Comparison of ENCODE assay signal across 29 cellular contexts in genomic region chr15:60272623-60273022, GRCh38.
DNase-seq lines count a peak whose midpoint lies in the region; ATAC-seq, FAIRE-seq and TF ChIP-seq lines count a peak whose summit lies in the region.
"Had no signal": no experiment of that assay in that cellular context is flagged by ENCODE, and none has a peak within 500 bp of the region (broad histone marks: within the 10 kb centered on the region; RNA-seq: fewer than 3 reads in every experiment).

No MANE protein-coding gene starts in this region.

- H3K36me3 ChIP-seq in bronchial epithelial cell (ENCODE audit: control insufficient read depth, insufficient read depth, low read length) (no peaks in the 10 kb centered on the region), mesendoderm (ENCODE audit: control insufficient read depth, insufficient read depth, low read length) (no peaks in the 10 kb centered on the region)
- no peaks in the 10 kb centered on the region for H3K36me3 ChIP-seq in CD8-positive, alpha-beta memory T cell (ENCODE audit: insufficient read depth, low read length)
- H3K36me3 ChIP-seq: brain microvascular endothelial cell, colonic mucosa, heart left ventricle, prostate gland, sigmoid colon had no signal

- no peaks in the 10 kb centered on the region for H3K79me2 ChIP-seq in mesendoderm (ENCODE audit: control insufficient read depth, insufficient read depth, low read length)

- H3K4me3 Mint-ChIP-seq in CD8-positive, alpha-beta memory T cell, result no peak overlapping the region
- H3K4me3 Mint-ChIP-seq: activated CD4-positive, alpha-beta T cell treated with anti-CD3 and anti-CD28 coated beads, Interleukin-2, amount 10 ng/mL, durations not matched to agents 24 days and 14 days; activated T-cell treated with anti-CD3 and anti-CD28 coated beads, Interleukin-2, amount 50 U/mL, for 24 hours; CD14-positive monocyte; memory B cell; stimulated activated memory B cell treated with anti-CD40 and anti-IgM and Interleukin-4, amounts not matched to agents 10 μg/mL and 1 μg/mL and 100 μg/mL, for 72 hours had no signal

- no peak overlapping the region for H2BK5ac ChIP-seq in mesendoderm (ENCODE audit: low read length)

- no peak overlapping the region for H3K56ac ChIP-seq in mesendoderm (ENCODE audit: low read length)

- H4K8ac ChIP-seq in mesendoderm (ENCODE audit: low read depth, low read length), result no peak overlapping the region

- WGBS in mesendoderm (ENCODE audit: extremely low coverage, insufficient coverage, low lambda C conversion rate), result no CpG with 5 or more reads among the region's 2 CpGs

- H3K4me2 ChIP-seq in mesendoderm (ENCODE audit: low read length), result no peak overlapping the region

- peak; percentile 9 for DNase-seq in ELR (ENCODE audit: low read depth)
- DNase-seq in Jurkat, Clone E6-1 (ENCODE audit: low read depth, low spot score), result peak; percentile 14
- DNase-seq in bronchial epithelial cell (ENCODE audit: low read depth), result no peak
- peak; percentile 30 for DNase-seq in mesendoderm
- no peak for DNase-seq in Right ventricle myocardium inferior (ENCODE audit: missing footprints)
- no peak for DNase-seq in NCI-H1105 treated with DMSO at 0.1 percent for 48 hours (lab: John Stamatoyannopoulos, UW)
- no peak for DNase-seq in CD8-positive, alpha-beta memory T cell
- DNase-seq in cerebellar nuclear complex (lab: John Stamatoyannopoulos, UW), result no peak
- DNase-seq: activated CD4-positive, alpha-beta T cell treated with anti-CD3 and anti-CD28 coated beads, Interleukin-2, amount 10 ng/mL, durations not matched to agents 24 days and 14 days; activated naive CD4-positive, alpha-beta T cell; activated T-cell treated with anti-CD3 and anti-CD28 coated beads, Interleukin-2, amount 50 U/mL, for 24 hours; brain microvascular endothelial cell; colonic mucosa; effector memory CD4-positive, alpha-beta T cell; foreskin fibroblast; GOT3; heart left ventricle; NCI-H1436; NCI-H82; Right ventricle myocardium superior; sigmoid colon; stimulated activated CD4-positive, alpha-beta T cell treated with anti-CD3 and anti-CD28 coated beads, Interleukin-4, amount 100 ng/mL, for 24 hours had no signal

- H3K23ac ChIP-seq in mesendoderm (ENCODE audit: low read length), result no peak overlapping the region

- H3K27ac ChIP-seq in mesendoderm (ENCODE audit: low read depth, low read length), result no peak overlapping the region
- H3K27ac ChIP-seq in CD8-positive, alpha-beta memory T cell (ENCODE audit: low read depth, low read length), result no peak overlapping the region
- H3K27ac ChIP-seq: brain microvascular endothelial cell, colonic mucosa, heart left ventricle, prostate gland, sigmoid colon had no signal

- ATAC-seq in Right ventricle myocardium inferior, result no peak
- ATAC-seq: esophagus mucosa; heart left ventricle; K562; stimulated activated memory B cell treated with anti-CD40 and anti-IgM and Interleukin-4, amounts not matched to agents 10 μg/mL and 1 μg/mL and 100 μg/mL, for 72 hours had no signal

- no peaks in the 10 kb centered on the region for H3K4me1 ChIP-seq in mesendoderm (ENCODE audit: control insufficient read depth, low read depth, low read length)
- no peaks in the 10 kb centered on the region for H3K4me1 ChIP-seq in CD8-positive, alpha-beta memory T cell (ENCODE audit: insufficient read depth, low read length)
- H3K4me1 ChIP-seq: colonic mucosa, heart left ventricle, prostate gland, sigmoid colon had no signal

- H3K36me3 Mint-ChIP-seq in CD8-positive, alpha-beta memory T cell, result peaks cover 0 to 10% (median 4%) of the 10 kb centered on the region in 3 donors
- H3K36me3 Mint-ChIP-seq: CD14-positive monocyte; stimulated activated memory B cell treated with anti-CD40 and anti-IgM and Interleukin-4, amounts not matched to agents 10 μg/mL and 1 μg/mL and 100 μg/mL, for 72 hours had no signal

- no peak overlapping the region for H3K27ac Mint-ChIP-seq in CD8-positive, alpha-beta memory T cell
- H3K27ac Mint-ChIP-seq: activated CD4-positive, alpha-beta T cell treated with anti-CD3 and anti-CD28 coated beads, Interleukin-2, amount 10 ng/mL, durations not matched to agents 24 days and 14 days; activated T-cell treated with anti-CD3 and anti-CD28 coated beads, Interleukin-2, amount 50 U/mL, for 24 hours; CD14-positive monocyte; memory B cell; stimulated activated memory B cell treated with anti-CD40 and anti-IgM and Interleukin-4, amounts not matched to agents 10 μg/mL and 1 μg/mL and 100 μg/mL, for 72 hours had no signal

- H3K27me3 ChIP-seq in bronchial epithelial cell (ENCODE audit: control insufficient read depth, insufficient read depth, low read length) (no peaks in the 10 kb centered on the region), mesendoderm (ENCODE audit: insufficient read depth, low read length, poor library complexity) (no peaks in the 10 kb centered on the region)
- H3K27me3 ChIP-seq in CD8-positive, alpha-beta memory T cell (ENCODE audit: insufficient read depth, low read length, poor library complexity, severe bottlenecking), result no peaks in the 10 kb centered on the region
- H3K27me3 ChIP-seq: colonic mucosa, sigmoid colon had no signal

- CTCF ChIA-PET in CD8-positive, alpha-beta memory T cell (lab: Charles Lee), result no interaction called here

- H3K4me3 ChIP-seq in Jurkat, Clone E6-1 (ENCODE audit: low read length), result no peak overlapping the region
- H3K4me3 ChIP-seq in bronchial epithelial cell (ENCODE audit: low read depth, low read length) (no peak overlapping the region), mesendoderm (ENCODE audit: low read length) (no peak overlapping the region)
- H3K4me3 ChIP-seq in CD8-positive, alpha-beta memory T cell (ENCODE audit: low read length), result no peak overlapping the region
- H3K4me3 ChIP-seq: colonic mucosa, heart left ventricle, K562, prostate gland, sigmoid colon had no signal

- H4K5ac ChIP-seq in mesendoderm (ENCODE audit: low read length), result no peak overlapping the region

- H3K27me3 Mint-ChIP-seq in CD8-positive, alpha-beta memory T cell, result peaks cover 9 to 59% of the 10 kb centered on the region in 2 donors

- peak; percentile 64 for FAIRE-seq in bronchial epithelial cell (lab: Jason Lieb, UNC)
- FAIRE-seq: GM12892, K562 had no signal

- H3K79me1 ChIP-seq in mesendoderm (ENCODE audit: low read length), result no peaks in the 10 kb centered on the region

- TF ChIP-seq CTCF in bronchial epithelial cell (IDR thresholded peaks at IDR 0.05; ENCODE audit: insufficient read depth, low read length, severe bottlenecking), result no peak

- no peak overlapping the region for H3K4ac ChIP-seq in mesendoderm (ENCODE audit: low read depth, low read length)

- H2BK15ac ChIP-seq in mesendoderm (replicated peaks; ENCODE audit: low read depth), result no peak overlapping the region

- no peak overlapping the region for H2BK120ac ChIP-seq in mesendoderm (ENCODE audit: low read depth, low read length)

- no peak overlapping the region for H3K18ac ChIP-seq in mesendoderm (ENCODE audit: low read length)

- H3K4me1 Mint-ChIP-seq in CD8-positive, alpha-beta memory T cell, result no peaks in the 10 kb centered on the region
- H3K4me1 Mint-ChIP-seq: activated CD4-positive, alpha-beta T cell treated with anti-CD3 and anti-CD28 coated beads, Interleukin-2, amount 10 ng/mL, durations not matched to agents 24 days and 14 days; CD14-positive monocyte; memory B cell; stimulated activated memory B cell treated with anti-CD40 and anti-IgM and Interleukin-4, amounts not matched to agents 10 μg/mL and 1 μg/mL and 100 μg/mL, for 72 hours had no signal

- POLR2A ChIA-PET in CD8-positive, alpha-beta memory T cell (lab: Charles Lee), result no interaction called here

- intact Hi-C loops in Right ventricle myocardium inferior (cut with DNase I), result no loop called here

- peaks cover 6 to 18% (median 15%) of the 10 kb centered on the region in 5 donors for H3K9me3 Mint-ChIP-seq in CD8-positive, alpha-beta memory T cell

- H3K9ac ChIP-seq in mesendoderm (ENCODE audit: low read length), result no peak overlapping the region

- H2AK5ac ChIP-seq in mesendoderm (ENCODE audit: low read length), result no peak overlapping the region

- H3K9me3 ChIP-seq in CD8-positive, alpha-beta memory T cell (ENCODE audit: low read length), result no peaks in the 10 kb centered on the region
- H3K9me3 ChIP-seq: colonic mucosa, prostate gland had no signal

Comparison
In these comparisons a context has a peak if more than half of its experiments do, and no peak if none do; other contexts are left out.
1. DNase-seq: peak in ELR (single experiment), Jurkat, Clone E6-1 (single experiment) and mesendoderm (single experiment); none in bronchial epithelial cell (single experiment), Right ventricle myocardium inferior (single experiment), NCI-H1105 treated with DMSO at 0.1 percent for 48 hours (single experiment), CD8-positive, alpha-beta memory T cell (0 of 5) and cerebellar nuclear complex (0 of 2).